Comparison of ENCODE assay signal across 1 cellular context in the genomic region with DNA sequence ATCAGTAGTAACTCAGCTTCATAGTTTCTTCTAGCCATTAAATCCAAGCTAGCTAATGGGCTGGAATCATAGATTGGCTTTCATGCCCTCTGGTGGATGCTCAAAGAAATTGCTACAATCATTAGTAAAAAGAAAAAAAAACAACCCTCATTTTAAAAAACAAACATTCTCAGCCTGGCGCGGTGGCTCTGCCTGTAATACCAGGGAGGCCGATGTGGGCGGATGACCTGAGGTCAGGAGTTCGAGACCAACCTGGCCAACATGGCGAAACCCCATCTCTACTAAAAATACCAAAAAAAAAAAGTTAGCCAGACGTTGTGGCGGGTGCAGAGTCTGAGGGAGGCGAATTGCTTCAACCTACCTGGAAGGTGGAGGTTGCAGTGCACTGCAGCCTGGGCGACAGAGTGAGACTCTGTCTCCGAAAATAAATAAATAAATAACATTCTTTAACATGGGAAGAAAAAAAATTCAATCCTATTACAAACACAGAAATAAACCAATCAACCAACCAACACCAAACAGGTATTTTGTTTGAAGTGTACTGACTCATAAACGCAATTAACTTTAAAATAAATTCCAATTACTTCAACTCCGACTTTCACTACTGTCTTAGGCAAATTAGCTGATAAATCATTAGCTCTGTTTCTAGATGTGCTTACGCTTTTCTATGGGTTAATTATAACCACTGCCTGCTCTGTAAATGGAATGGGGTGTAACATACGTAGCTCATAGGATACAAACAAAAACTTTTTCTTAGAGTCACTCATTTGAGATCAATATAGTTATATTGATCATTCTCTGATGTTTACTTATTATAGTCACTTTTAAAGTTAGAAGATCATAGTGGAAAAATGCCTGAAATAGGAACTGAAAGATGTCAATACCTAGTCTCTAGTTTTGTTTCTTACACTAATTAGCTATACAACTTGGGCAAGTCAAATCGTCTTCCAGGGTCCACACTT.
TF ChIP-seq lines count a peak whose summit lies in the region.

No MANE protein-coding gene starts in this region.

TF ChIP-seq in HepG2, 621 proteins besides CTCF, POLR2A, EP300 and RAD21 (continued from another document and continues in another):
- peak; percentile 45; the same call in 1 of the 2 replicates for TF ChIP-seq NCOR1 (IDR thresholded peaks at IDR 0.05; ENCODE audit: borderline replicate concordance, low read length)
- TF ChIP-seq ETV6 (CRISPR knock-in tag; conservative IDR thresholded peaks at IDR 0.05), result no peak
- TF ChIP-seq, protein P1, sequence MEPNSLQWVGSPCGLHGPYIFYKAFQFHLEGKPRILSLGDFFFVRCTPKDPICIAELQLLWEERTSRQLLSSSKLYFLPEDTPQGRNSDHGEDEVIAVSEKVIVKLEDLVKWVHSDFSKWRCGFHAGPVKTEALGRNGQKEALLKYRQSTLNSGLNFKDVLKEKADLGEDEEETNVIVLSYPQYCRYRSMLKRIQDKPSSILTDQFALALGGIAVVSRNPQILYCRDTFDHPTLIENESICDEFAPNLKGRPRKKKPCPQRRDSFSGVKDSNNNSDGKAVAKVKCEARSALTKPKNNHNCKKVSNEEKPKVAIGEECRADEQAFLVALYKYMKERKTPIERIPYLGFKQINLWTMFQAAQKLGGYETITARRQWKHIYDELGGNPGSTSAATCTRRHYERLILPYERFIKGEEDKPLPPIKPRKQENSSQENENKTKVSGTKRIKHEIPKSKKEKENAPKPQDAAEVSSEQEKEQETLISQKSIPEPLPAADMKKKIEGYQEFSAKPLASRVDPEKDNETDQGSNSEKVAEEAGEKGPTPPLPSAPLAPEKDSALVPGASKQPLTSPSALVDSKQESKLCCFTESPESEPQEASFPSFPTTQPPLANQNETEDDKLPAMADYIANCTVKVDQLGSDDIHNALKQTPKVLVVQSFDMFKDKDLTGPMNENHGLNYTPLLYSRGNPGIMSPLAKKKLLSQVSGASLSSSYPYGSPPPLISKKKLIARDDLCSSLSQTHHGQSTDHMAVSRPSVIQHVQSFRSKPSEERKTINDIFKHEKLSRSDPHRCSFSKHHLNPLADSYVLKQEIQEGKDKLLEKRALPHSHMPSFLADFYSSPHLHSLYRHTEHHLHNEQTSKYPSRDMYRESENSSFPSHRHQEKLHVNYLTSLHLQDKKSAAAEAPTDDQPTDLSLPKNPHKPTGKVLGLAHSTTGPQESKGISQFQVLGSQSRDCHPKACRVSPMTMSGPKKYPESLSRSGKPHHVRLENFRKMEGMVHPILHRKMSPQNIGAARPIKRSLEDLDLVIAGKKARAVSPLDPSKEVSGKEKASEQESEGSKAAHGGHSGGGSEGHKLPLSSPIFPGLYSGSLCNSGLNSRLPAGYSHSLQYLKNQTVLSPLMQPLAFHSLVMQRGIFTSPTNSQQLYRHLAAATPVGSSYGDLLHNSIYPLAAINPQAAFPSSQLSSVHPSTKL (CRISPR knock-in tag; IDR thresholded peaks at IDR 0.05), result peak; percentile 62
- TF ChIP-seq MTF1 (CRISPR knock-in tag; IDR thresholded peaks at IDR 0.05), result no peak
- no peak for TF ChIP-seq ZEB1 (IDR thresholded peaks at IDR 0.05; ENCODE audit: insufficient replicate concordance, low read depth)
- TF ChIP-seq TCF7L2 (IDR thresholded peaks at IDR 0.05; ENCODE audit: low read depth, low read length), result no peak
- TF ChIP-seq ZNF850 (CRISPR knock-in tag; conservative IDR thresholded peaks at IDR 0.05), result no peak
- TF ChIP-seq MAZ (IDR thresholded peaks at IDR 0.05; ENCODE audit: borderline replicate concordance, low read depth, low read length), result no peak
- no peak for TF ChIP-seq MAZ (CRISPR knock-in tag; IDR thresholded peaks at IDR 0.05; ENCODE audit: low read depth)
- peak; percentile 49; the same call in 1 of the 2 replicates for TF ChIP-seq RXRA (CRISPR knock-in tag; IDR thresholded peaks at IDR 0.05)
- TF ChIP-seq ZNF431 (CRISPR knock-in tag; IDR thresholded peaks at IDR 0.05; ENCODE audit: borderline replicate concordance, low read depth), result no peak
- TF ChIP-seq HDAC1 (CRISPR knock-in tag; IDR thresholded peaks at IDR 0.05), result peak; percentile 21; the same call in 1 of the 2 replicates
- no peak for TF ChIP-seq ZFP36 (IDR thresholded peaks at IDR 0.05; ENCODE audit: borderline replicate concordance, low read depth, low read length, partially characterized antibody)
- no peak for TF ChIP-seq TAF1 (CRISPR knock-in tag; IDR thresholded peaks at IDR 0.05)
- TF ChIP-seq, protein P2, sequence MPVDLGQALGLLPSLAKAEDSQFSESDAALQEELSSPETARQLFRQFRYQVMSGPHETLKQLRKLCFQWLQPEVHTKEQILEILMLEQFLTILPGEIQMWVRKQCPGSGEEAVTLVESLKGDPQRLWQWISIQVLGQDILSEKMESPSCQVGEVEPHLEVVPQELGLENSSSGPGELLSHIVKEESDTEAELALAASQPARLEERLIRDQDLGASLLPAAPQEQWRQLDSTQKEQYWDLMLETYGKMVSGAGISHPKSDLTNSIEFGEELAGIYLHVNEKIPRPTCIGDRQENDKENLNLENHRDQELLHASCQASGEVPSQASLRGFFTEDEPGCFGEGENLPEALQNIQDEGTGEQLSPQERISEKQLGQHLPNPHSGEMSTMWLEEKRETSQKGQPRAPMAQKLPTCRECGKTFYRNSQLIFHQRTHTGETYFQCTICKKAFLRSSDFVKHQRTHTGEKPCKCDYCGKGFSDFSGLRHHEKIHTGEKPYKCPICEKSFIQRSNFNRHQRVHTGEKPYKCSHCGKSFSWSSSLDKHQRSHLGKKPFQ (CRISPR knock-in tag; IDR thresholded peaks at IDR 0.05; ENCODE audit: insufficient replicate concordance), result no peak
- TF ChIP-seq MTA3 (CRISPR knock-in tag; IDR thresholded peaks at IDR 0.05), result no peak
- TF ChIP-seq SMARCE1 (IDR thresholded peaks at IDR 0.05; ENCODE audit: borderline replicate concordance), result no peak
- no peak for TF ChIP-seq ZNF503 (CRISPR knock-in tag; IDR thresholded peaks at IDR 0.05)
- TF ChIP-seq, protein P3, sequence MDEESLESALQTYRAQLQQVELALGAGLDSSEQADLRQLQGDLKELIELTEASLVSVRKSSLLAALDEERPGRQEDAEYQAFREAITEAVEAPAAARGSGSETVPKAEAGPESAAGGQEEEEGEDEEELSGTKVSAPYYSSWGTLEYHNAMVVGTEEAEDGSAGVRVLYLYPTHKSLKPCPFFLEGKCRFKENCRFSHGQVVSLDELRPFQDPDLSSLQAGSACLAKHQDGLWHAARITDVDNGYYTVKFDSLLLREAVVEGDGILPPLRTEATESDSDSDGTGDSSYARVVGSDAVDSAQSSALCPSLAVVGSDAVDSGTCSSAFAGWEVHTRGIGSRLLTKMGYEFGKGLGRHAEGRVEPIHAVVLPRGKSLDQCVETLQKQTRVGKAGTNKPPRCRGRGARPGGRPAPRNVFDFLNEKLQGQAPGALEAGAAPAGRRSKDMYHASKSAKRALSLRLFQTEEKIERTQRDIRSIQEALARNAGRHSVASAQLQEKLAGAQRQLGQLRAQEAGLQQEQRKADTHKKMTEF (CRISPR knock-in tag; IDR thresholded peaks at IDR 0.05), result peak; percentile 69; the same call in 1 of the 2 replicates
- no peak for TF ChIP-seq TRIM24 (CRISPR knock-in tag; IDR thresholded peaks at IDR 0.05)
- TF ChIP-seq CENPX (CRISPR knock-in tag; IDR thresholded peaks at IDR 0.05), result no peak
- TF ChIP-seq ADNP (CRISPR knock-in tag; IDR thresholded peaks at IDR 0.05), result 0 out of 2 replicates have a peak, but pooled peaks have one; percentile 81
- no peak for TF ChIP-seq JUND (CRISPR knock-in tag; IDR thresholded peaks at IDR 0.05)
- TF ChIP-seq PAF1 (CRISPR knock-in tag; IDR thresholded peaks at IDR 0.05), result no peak
- peak; percentile 52 for TF ChIP-seq MED1 (CRISPR knock-in tag; IDR thresholded peaks at IDR 0.05)
- no peak for TF ChIP-seq FOXK1 (CRISPR knock-in tag; IDR thresholded peaks at IDR 0.05; ENCODE audit: borderline replicate concordance, low read depth)
- TF ChIP-seq ZNF747 (CRISPR knock-in tag; IDR thresholded peaks at IDR 0.05; ENCODE audit: borderline replicate concordance), result no peak
- peak; percentile 33; the same call in 1 of the 2 replicates for TF ChIP-seq RXRB (CRISPR knock-in tag; IDR thresholded peaks at IDR 0.05; ENCODE audit: borderline replicate concordance)
- no peak; the same call in 1 of the 2 replicates for TF ChIP-seq ZNF589 (CRISPR knock-in tag; conservative IDR thresholded peaks at IDR 0.05)
- peak; percentile 85 for TF ChIP-seq ZMYM4 (CRISPR knock-in tag; IDR thresholded peaks at IDR 0.05)
- TF ChIP-seq ZBTB46 (CRISPR knock-in tag; IDR thresholded peaks at IDR 0.05; ENCODE audit: borderline replicate concordance), result no peak
- TF ChIP-seq ZNF235 (CRISPR knock-in tag; IDR thresholded peaks at IDR 0.05; ENCODE audit: borderline replicate concordance), result no peak
- TF ChIP-seq DBP (CRISPR knock-in tag; IDR thresholded peaks at IDR 0.05; ENCODE audit: not compliant biosample characterization), result peak; percentile 48
- no peak for TF ChIP-seq MAFK (conservative IDR thresholded peaks at IDR 0.05 in 1 of 2, IDR thresholded peaks at IDR 0.05 in 1 of 2; ENCODE audit: low read length in 2 of 2)
- no peak for TF ChIP-seq KLF12 (CRISPR knock-in tag; IDR thresholded peaks at IDR 0.05; ENCODE audit: borderline replicate concordance)
- TF ChIP-seq ZNF234 (CRISPR knock-in tag; conservative IDR thresholded peaks at IDR 0.05), result no peak
- TF ChIP-seq NFIB (CRISPR knock-in tag; IDR thresholded peaks at IDR 0.05; ENCODE audit: borderline replicate concordance), result no peak
- no peak for TF ChIP-seq ESRRA (CRISPR knock-in tag; IDR thresholded peaks at IDR 0.05; ENCODE audit: low read depth)
- TF ChIP-seq, protein P4, sequence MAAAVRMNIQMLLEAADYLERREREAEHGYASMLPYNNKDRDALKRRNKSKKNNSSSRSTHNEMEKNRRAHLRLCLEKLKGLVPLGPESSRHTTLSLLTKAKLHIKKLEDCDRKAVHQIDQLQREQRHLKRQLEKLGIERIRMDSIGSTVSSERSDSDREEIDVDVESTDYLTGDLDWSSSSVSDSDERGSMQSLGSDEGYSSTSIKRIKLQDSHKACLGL (CRISPR knock-in tag; IDR thresholded peaks at IDR 0.05), result no peak
- no peak for TF ChIP-seq KAT8 (CRISPR knock-in tag; IDR thresholded peaks at IDR 0.05)
- TF ChIP-seq REXO4 (CRISPR knock-in tag; IDR thresholded peaks at IDR 0.05; ENCODE audit: borderline replicate concordance), result no peak
- no peak for TF ChIP-seq PHF8 (CRISPR knock-in tag; IDR thresholded peaks at IDR 0.05)
- no peak for TF ChIP-seq ETV5 (CRISPR knock-in tag; IDR thresholded peaks at IDR 0.05; ENCODE audit: borderline replicate concordance)
- no peak for TF ChIP-seq ZNF274 (CRISPR knock-in tag; IDR thresholded peaks at IDR 0.05)
- TF ChIP-seq ELK4 (CRISPR knock-in tag; IDR thresholded peaks at IDR 0.05; ENCODE audit: borderline replicate concordance), result no peak
- TF ChIP-seq, protein P5, sequence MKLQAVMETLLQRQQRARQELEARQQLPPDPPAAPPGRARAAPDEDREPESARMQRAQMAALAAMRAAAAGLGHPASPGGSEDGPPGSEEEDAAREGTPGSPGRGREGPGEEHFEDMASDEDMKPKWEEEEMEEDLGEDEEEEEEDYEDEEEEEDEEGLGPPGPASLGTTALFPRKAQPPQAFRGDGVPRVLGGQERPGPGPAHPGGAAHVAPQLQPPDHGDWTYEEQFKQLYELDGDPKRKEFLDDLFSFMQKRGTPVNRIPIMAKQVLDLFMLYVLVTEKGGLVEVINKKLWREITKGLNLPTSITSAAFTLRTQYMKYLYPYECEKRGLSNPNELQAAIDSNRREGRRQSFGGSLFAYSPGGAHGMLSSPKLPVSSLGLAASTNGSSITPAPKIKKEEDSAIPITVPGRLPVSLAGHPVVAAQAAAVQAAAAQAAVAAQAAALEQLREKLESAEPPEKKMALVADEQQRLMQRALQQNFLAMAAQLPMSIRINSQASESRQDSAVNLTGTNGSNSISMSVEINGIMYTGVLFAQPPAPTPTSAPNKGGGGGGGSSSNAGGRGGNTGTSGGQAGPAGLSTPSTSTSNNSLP (IDR thresholded peaks at IDR 0.05; ENCODE audit: low read depth, low read length), result peak; percentile 86
- TF ChIP-seq ZKSCAN5 (CRISPR knock-in tag; IDR thresholded peaks at IDR 0.05), result no peak
- TF ChIP-seq HNF4G (IDR thresholded peaks at IDR 0.05; ENCODE audit: borderline replicate concordance, low read depth, low read length), result no peak
- no peak for TF ChIP-seq HNF4G (CRISPR knock-in tag; IDR thresholded peaks at IDR 0.05; ENCODE audit: borderline replicate concordance, low read depth)
- peak; percentile 86 for TF ChIP-seq ZNF24 (IDR thresholded peaks at IDR 0.05)
- peak; percentile 38; the same call in 1 of the 2 replicates for TF ChIP-seq HDAC2 (CRISPR knock-in tag; IDR thresholded peaks at IDR 0.05)
